ENCODE assay signal across 21 cellular contexts in the genomic region with DNA sequence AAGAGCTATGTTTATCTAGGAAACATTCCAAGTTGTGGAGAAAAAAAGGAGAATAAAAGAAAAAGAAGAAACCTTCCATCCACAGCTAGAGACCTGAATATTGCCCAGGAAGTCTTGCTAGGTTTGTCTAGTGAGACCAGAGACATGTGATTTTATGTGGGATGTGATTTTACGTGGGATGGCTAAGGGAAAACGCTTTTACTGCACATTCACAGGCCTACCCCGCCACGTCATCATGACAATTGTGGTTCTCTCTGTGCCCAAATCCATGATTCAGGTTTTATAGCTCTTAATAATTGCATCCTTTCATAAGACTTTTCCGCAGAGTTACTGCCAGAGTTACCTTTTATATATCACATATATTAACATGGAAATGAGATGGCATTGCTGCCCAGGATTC.
A peak's percentile ranks its signal among the peaks of the same experiment; 100 is the strongest.
DNase-seq lines count a peak whose midpoint lies in the region; ATAC-seq and TF ChIP-seq lines count a peak whose summit lies in the region.
"Had no signal": no experiment of that assay in that cellular context is flagged by ENCODE, and none has a peak within 500 bp of the region (broad histone marks: within the 10 kb centered on the region; RNA-seq: fewer than 3 reads in every experiment).

No MANE protein-coding gene starts in this region.

- peak; percentile 76 for DNase-seq in Daoy (ENCODE audit: low read depth)
- peak; percentile 87 for DNase-seq in M059J (ENCODE audit: low read depth)
- DNase-seq in astrocyte of the spinal cord (ENCODE audit: low read depth, low spot score) = peak; percentile 33
- no peak for DNase-seq in osteoblast (ENCODE audit: insufficient read length, low spot score, missing footprints)
- no peak for DNase-seq in C1 segment of cervical spinal cord (lab: John Stamatoyannopoulos, UW)
- DNase-seq in posterior cingulate gyrus = no peak
- no peak for DNase-seq in left lung
- DNase-seq: Calu3; CD4-positive, alpha-beta T cell; DMS79; GF-D8; NCI-H1048; NCI-H146; NCI-H2081; NCI-H524 treated with DMSO at 0.1 percent for 48 hours; Peyer's patch; SHP77 treated with DMSO at 0.1 percent for 48 hours had no signal

- H3K4me3 ChIP-seq in astrocyte of the spinal cord (ENCODE audit: low read depth, low read length) (no peak overlapping the region), osteoblast (ENCODE audit: insufficient read depth, low read length) (no peak overlapping the region), left lung (no peak overlapping the region)
- H3K4me3 ChIP-seq: GM23338, K562, Peyer's patch had no signal

- H3K9me3 ChIP-seq in osteoblast (ENCODE audit: low read depth, low read length) (no peaks in the 10 kb centered on the region), left lung (no peaks in the 10 kb centered on the region)
- H3K9me3 ChIP-seq: Peyer's patch had no signal

- intact Hi-C loops in posterior cingulate gyrus (cut with DNase I) (loop anchor here (10.0 kb wide), 1 partner anchor 158 kb away; no protein-coding TSS in a partner anchor), left lung (cut with DNase I) (loop anchor here in 1 of 2 donors (10.0 kb wide), 2 partner anchors 342 to 842 kb away; no protein-coding TSS in a partner anchor)

- H3K4me2 ChIP-seq in osteoblast (ENCODE audit: insufficient read depth, low read length) = peak overlapping the region; percentile 22
- H3K4me2 ChIP-seq: GM23338 had no signal

- peak overlapping the region; percentile 57 for H3K27ac ChIP-seq in osteoblast (ENCODE audit: low read depth, low read length)
- H3K27ac ChIP-seq in left lung = no peak overlapping the region
- H3K27ac ChIP-seq: Peyer's patch had no signal

- no peaks in the 10 kb centered on the region for H3K79me2 ChIP-seq in osteoblast (ENCODE audit: insufficient read depth, low read length)

- H3K27me3 ChIP-seq in osteoblast (ENCODE audit: insufficient read depth, low read length) (peaks cover 10% of the 10 kb centered on the region), left lung (no peaks in the 10 kb centered on the region)
- H3K27me3 ChIP-seq: Peyer's patch had no signal

- no peaks in the 10 kb centered on the region for H3K36me3 ChIP-seq in osteoblast (ENCODE audit: insufficient read depth, low read length)
- H3K36me3 ChIP-seq in left lung = no peaks in the 10 kb centered on the region
- H3K36me3 ChIP-seq: Peyer's patch had no signal

- in situ Hi-C loops in astrocyte of the spinal cord (cut with HindIII; ENCODE audit: low sequenced_read_pairs) = no loop called here

- H2AFZ ChIP-seq in osteoblast (ENCODE audit: low read length) = no peak overlapping the region
- H2AFZ ChIP-seq: GM23338 had no signal

- ATAC-seq in left lung = no peak
- ATAC-seq: GM23338, HCT116, K562, SK-N-SH treated with all-trans-retinoic acid at 6 μM for 48 hours had no signal

- no peaks in the 10 kb centered on the region for H4K20me1 ChIP-seq in osteoblast (ENCODE audit: insufficient read depth, low read length)

- TF ChIP-seq CTCF in astrocyte of the spinal cord (IDR thresholded peaks at IDR 0.05; ENCODE audit: low read depth, low read length) (no peak), osteoblast (IDR thresholded peaks at IDR 0.05; ENCODE audit: extremely low read depth, low read depth, low read length) (no peak), left lung (IDR thresholded peaks at IDR 0.05) (no peak)

- peaks cover 27% of the 10 kb centered on the region for H3K4me1 ChIP-seq in osteoblast (ENCODE audit: insufficient read depth, low read length)
- H3K4me1 ChIP-seq in left lung = peaks cover 0 to 10% of the 10 kb centered on the region in 2 donors
- H3K4me1 ChIP-seq: Peyer's patch had no signal

Comparison
In these comparisons a context has a peak if more than half of its experiments do, and no peak if none do; other contexts are left out.
1. DNase-seq: peak in Daoy (single experiment), M059J (single experiment) and astrocyte of the spinal cord (single experiment); none in osteoblast (single experiment), C1 segment of cervical spinal cord (0 of 14), posterior cingulate gyrus (0 of 10) and left lung (0 of 2).